ENCODE assay signal across 9 cellular contexts in genomic region chr9:129697956-129698757, GRCh38. TPM values are rescaled to one million over a fixed set of nuclear protein-coding genes. Genes with fewer than 3 reads are reported as not detected.
DNase-seq lines count a peak whose midpoint lies in the region; ATAC-seq and TF ChIP-seq lines count a peak whose summit lies in the region.
"Had no signal": no experiment of that assay in that cellular context is flagged by ENCODE, and none has a peak within 500 bp of the region (broad histone marks: within the 10 kb centered on the region; RNA-seq: fewer than 3 reads in every experiment).

No MANE protein-coding gene starts in this region.

- peaks cover 14% of the 10 kb centered on the region for H3K4me1 Mint-ChIP-seq in neural progenitor cell
- H3K4me1 Mint-ChIP-seq in stimulated activated naive B cell treated with anti-CD40 and anti-IgM and Interleukin-4, amounts not matched to agents 10 μg/mL and 1 μg/mL and 100 μg/mL, for 72 hours = peaks cover 2 to 5% of the 10 kb centered on the region in 2 donors

- ATAC-seq in HG02885 (IDR thresholded peaks at IDR 0.05; ENCODE audit: poor library complexity, unreplicated experiment) = no peak
- ATAC-seq in stimulated activated naive B cell treated with anti-CD40 and anti-IgM and Interleukin-4, amounts not matched to agents 10 μg/mL and 1 μg/mL and 100 μg/mL, for 72 hours (replicated peaks) = no peak

- no peaks in the 10 kb centered on the region for H3K79me2 ChIP-seq in neural progenitor cell (ENCODE audit: low read depth)

- POLR2A ChIA-PET in AG04450 (lab: Yijun Ruan, JAX) = interaction anchor here (0.6 to 2.8 kb wide), 8 partner anchors 14 to 797 kb away, joined by 3 to 20 read pairs (median 4); partner anchors contain the start of gene ASB6

- peak overlapping the region; percentile 86 for H3K4me2 ChIP-seq in neural progenitor cell

- H3K36me3 ChIP-seq in MG63 = no peaks in the 10 kb centered on the region; the same call in 1 of the 2 replicates
- no peaks in the 10 kb centered on the region for H3K36me3 ChIP-seq in neural progenitor cell

- H3K27ac Mint-ChIP-seq in neural progenitor cell = no peak overlapping the region
- no peak overlapping the region for H3K27ac Mint-ChIP-seq in stimulated activated naive B cell treated with anti-CD40 and anti-IgM and Interleukin-4, amounts not matched to agents 10 μg/mL and 1 μg/mL and 100 μg/mL, for 72 hours

- H3K27me3 ChIP-seq in AG04450 (ENCODE audit: control insufficient read depth, insufficient read depth, low read length) (no peaks in the 10 kb centered on the region), MG63 (no peaks in the 10 kb centered on the region), neural progenitor cell (peaks cover 49% of the 10 kb centered on the region)

- peaks cover 7% of the 10 kb centered on the region for H3F3A ChIP-seq in neural progenitor cell (ENCODE audit: low read depth)

- H4K20me1 ChIP-seq in neural progenitor cell (ENCODE audit: low read depth) = no peaks in the 10 kb centered on the region

- H3K27ac ChIP-seq in AG04450 (ENCODE audit: low read depth, low read length) (peak overlapping the region; percentile 85), neural progenitor cell (no peak overlapping the region)

- peak overlapping the region; percentile 87 for H2AFZ ChIP-seq in neural progenitor cell (replicated peaks)

- CTCF ChIA-PET in AG04450 (lab: Charles Lee) = interaction anchor here (0.6 to 2.9 kb wide), 6 partner anchors 28 to 1433 kb away, joined by 3 to 27 read pairs (median 3); no protein-coding TSS in a partner anchor

- no peak for TF ChIP-seq CTCF in AG04450 (IDR thresholded peaks at IDR 0.05; ENCODE audit: low read depth, low read length)
- TF ChIP-seq CTCF in epithelial cell of esophagus (IDR thresholded peaks at IDR 0.05; ENCODE audit: insufficient read depth, low read depth, low read length, missing control alignments) = no peak
- no peak for TF ChIP-seq CTCF in neural progenitor cell (IDR thresholded peaks at IDR 0.05)

- no peaks in the 10 kb centered on the region for H3K9me3 Mint-ChIP-seq in neural progenitor cell
- H3K9me3 Mint-ChIP-seq in stimulated activated naive B cell treated with anti-CD40 and anti-IgM and Interleukin-4, amounts not matched to agents 10 μg/mL and 1 μg/mL and 100 μg/mL, for 72 hours = no peaks in the 10 kb centered on the region

- H3K9me3 ChIP-seq in AG04450 (ENCODE audit: control insufficient read depth, insufficient read depth, low read length) (no peaks in the 10 kb centered on the region), MG63 (no peaks in the 10 kb centered on the region), neural progenitor cell (ENCODE audit: low read depth) (no peaks in the 10 kb centered on the region)

- H3K4me3 Mint-ChIP-seq in neural progenitor cell = peak overlapping the region; percentile 70
- H3K4me3 Mint-ChIP-seq in stimulated activated naive B cell treated with anti-CD40 and anti-IgM and Interleukin-4, amounts not matched to agents 10 μg/mL and 1 μg/mL and 100 μg/mL, for 72 hours = no peak overlapping the region

- DNase-seq in AG04450 (ENCODE audit: low read depth, low spot score) (no peak), MG63 (peak; percentile 82), epithelial cell of esophagus (ENCODE audit: low read depth) (peak; percentile 7), neural progenitor cell (ENCODE audit: low spot score) (peak; percentile 25), NCI-H524 treated with DMSO at 0.1 percent for 48 hours (lab: John Stamatoyannopoulos, UW) (no peak), NK-92 (lab: John Stamatoyannopoulos, UW; ENCODE audit: unreplicated experiment) (no peak)
- no peak for DNase-seq in stimulated activated naive B cell treated with anti-CD40 and anti-IgM and Interleukin-4, amounts not matched to agents 10 μg/mL and 1 μg/mL and 100 μg/mL, for 72 hours
- DNase-seq: NCI-H2107 had no signal

- no peaks in the 10 kb centered on the region for H3K36me3 Mint-ChIP-seq in neural progenitor cell
- H3K36me3 Mint-ChIP-seq in stimulated activated naive B cell treated with anti-CD40 and anti-IgM and Interleukin-4, amounts not matched to agents 10 μg/mL and 1 μg/mL and 100 μg/mL, for 72 hours = no peaks in the 10 kb centered on the region

- H3K4me1 ChIP-seq in neural progenitor cell = peaks cover 10% of the 10 kb centered on the region

- H3K27me3 Mint-ChIP-seq in neural progenitor cell (ENCODE audit: insufficient read depth, low read depth) = peaks cover 17% of the 10 kb centered on the region
- peaks cover 60 to 70% of the 10 kb centered on the region in 2 donors for H3K27me3 Mint-ChIP-seq in stimulated activated naive B cell treated with anti-CD40 and anti-IgM and Interleukin-4, amounts not matched to agents 10 μg/mL and 1 μg/mL and 100 μg/mL, for 72 hours

- H3K9ac ChIP-seq in neural progenitor cell = no peak overlapping the region

- H3K4me3 ChIP-seq in AG04450 (ENCODE audit: low read depth, low read length) (peak overlapping the region; percentile 58), MG63 (peak overlapping the region; percentile 32), epithelial cell of esophagus (ENCODE audit: low read length) (peak overlapping the region; percentile 30), neural progenitor cell (peak overlapping the region; percentile 46)

RNA-seq across cellular contexts. Expression of gene PRRX2, which starts 32.7 kb away (rescaled TPM):
- polyA plus RNA-seq in AG04450 (2011; rRNA removed) = 8.3 and 15.0 TPM in 2 replicates
- polyA minus RNA-seq in AG04450 (2011; rRNA and poly(A)+ RNA removed) = 4.0 and 4.2 TPM in 2 replicates
- 20.1 and 38.4 TPM in 2 replicates for total RNA-seq in MG63 (2014; rRNA removed; shearing (Covaris generic); ENCODE audit: low replicate concordance)
- total RNA-seq in neural progenitor cell (ENCODE audit: low replicate concordance) = 1.5 and 5.2 TPM in 2 replicates

RNA-seq across cellular contexts. Expression of gene PTGES, which starts 54.7 kb away (rescaled TPM):
- 17.0 and 21.4 TPM in 2 replicates for polyA plus RNA-seq in AG04450 (2011; rRNA removed)
- polyA minus RNA-seq in AG04450 (2011; rRNA and poly(A)+ RNA removed) = 14.2 and 19.9 TPM in 2 replicates
- total RNA-seq in MG63 (2014; rRNA removed; shearing (Covaris generic); ENCODE audit: low replicate concordance) = 0.23 TPM in 1 of 2 replicates, not detected in the other
- 2.3 and 2.9 TPM in 2 replicates for total RNA-seq in neural progenitor cell (ENCODE audit: low replicate concordance)

RNA-seq across cellular contexts. Expression of gene ASB6, which starts 56.2 kb away (rescaled TPM):
- polyA plus RNA-seq in AG04450 (2011; rRNA removed) = 11.6 and 15.3 TPM in 2 replicates
- 9.4 and 14.0 TPM in 2 replicates for polyA minus RNA-seq in AG04450 (2011; rRNA and poly(A)+ RNA removed)
- total RNA-seq in MG63 (2014; rRNA removed; shearing (Covaris generic); ENCODE audit: low replicate concordance) = 11.1 and 24.4 TPM in 2 replicates
- 9.2 and 21.1 TPM in 2 replicates for total RNA-seq in neural progenitor cell (ENCODE audit: low replicate concordance)

Comparison
In these comparisons a context has a peak if more than half of its experiments do, and no peak if none do; other contexts are left out.
1. DNase-seq: peak in MG63 (single experiment), epithelial cell of esophagus (single experiment) and neural progenitor cell (single experiment); none in AG04450 (single experiment), NCI-H524 treated with DMSO at 0.1 percent for 48 hours (single experiment), stimulated activated naive B cell treated with anti-CD40 and anti-IgM and Interleukin-4, amounts not matched to agents 10 μg/mL and 1 μg/mL and 100 μg/mL, for 72 hours (single experiment) and NK-92 (single experiment).
2. Peak in every context shown above with its lines, with median percentiles within 50 percentile points of each other: H3K4me3 ChIP-seq.